13 cellular contexts compared by ENCODE assay signal in the genomic region with DNA sequence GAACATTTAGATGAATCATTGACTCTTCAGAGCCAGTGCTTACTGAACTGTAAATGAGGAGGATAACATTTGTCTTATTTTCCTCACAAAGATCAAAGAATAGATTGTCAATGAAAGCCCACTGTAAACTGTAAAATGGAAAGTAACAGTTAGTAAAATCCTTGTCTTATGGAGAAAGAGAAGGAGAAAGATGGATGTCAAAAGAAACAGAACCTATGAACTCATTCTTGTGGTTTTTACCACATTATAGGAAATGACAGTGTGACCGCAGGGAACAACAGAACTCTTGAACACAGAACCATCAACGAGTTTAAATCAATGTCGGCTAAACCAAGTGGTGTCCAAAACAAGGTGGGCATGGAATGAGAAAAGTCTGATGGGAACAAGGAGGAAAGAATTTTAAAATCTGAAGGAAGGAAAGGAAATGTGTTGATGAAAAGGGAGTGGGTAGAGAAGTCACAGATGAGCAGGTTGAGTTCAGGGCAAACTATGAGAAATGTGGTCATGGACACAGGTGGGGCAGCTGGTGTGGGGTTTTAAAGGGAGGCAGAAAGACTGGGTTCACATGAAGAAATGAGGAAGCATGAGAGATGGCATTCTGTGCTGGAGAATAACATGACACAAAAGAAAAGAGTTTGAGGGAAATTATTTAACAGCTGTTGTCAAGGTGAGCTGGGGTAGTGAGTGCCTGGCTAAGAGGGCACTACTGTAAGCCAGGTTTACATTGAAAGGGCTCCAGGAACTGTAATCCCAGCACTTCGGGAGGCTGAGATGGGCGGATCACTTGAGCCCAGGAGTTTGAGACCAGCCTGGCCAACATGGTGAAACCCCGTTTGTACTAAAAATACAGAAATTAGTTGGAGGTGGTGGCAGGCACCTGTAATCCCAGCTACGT. TPM values are rescaled to one million over a fixed set of nuclear protein-coding genes. Genes with fewer than 3 reads are reported as not detected.
DNase-seq lines count a peak whose midpoint lies in the region; ATAC-seq and TF ChIP-seq lines count a peak whose summit lies in the region.
"Had no signal": no experiment of that assay in that cellular context is flagged by ENCODE, and none has a peak within 500 bp of the region (broad histone marks: within the 10 kb centered on the region; RNA-seq: fewer than 3 reads in every experiment).

No MANE protein-coding gene starts in this region.

- H3K36me3 Mint-ChIP-seq in natural killer cell treated with Interleukin-12 subunit alpha and Interleukin-12 subunit beta and Interleukin-15 and Interleukin-18, amount 100 ng/mL, for 72 hours = peaks cover 6% of the 10 kb centered on the region

- H3K27ac Mint-ChIP-seq in natural killer cell treated with Interleukin-12 subunit alpha and Interleukin-12 subunit beta and Interleukin-15 and Interleukin-18, amount 100 ng/mL, for 72 hours = peak overlapping the region; percentile 81 to 87
- H3K27ac Mint-ChIP-seq: CD4-positive, alpha-beta T cell; nephron progenitor cell had no signal

- no peak for TF ChIP-seq CTCF in GM06990 (IDR thresholded peaks at IDR 0.05; ENCODE audit: insufficient read depth, low read length, poor library complexity, severe bottlenecking)

- no peaks in the 10 kb centered on the region for H3K27me3 ChIP-seq in GM06990 (replicated peaks; ENCODE audit: control insufficient read depth, insufficient read depth, low read length)
- H3K27me3 ChIP-seq: sigmoid colon had no signal

- DNase-seq in GM06990 (ENCODE audit: extremely low read depth, insufficient read length) (peak; percentile 54), SIG-M5 (lab: John Stamatoyannopoulos, UW) (peak; percentile 41), HCEC 1CT (no peak), dermis blood vessel endothelial cell (no peak), G401 (ENCODE audit: low spot score) (no peak)
- DNase-seq in natural killer cell treated with Interleukin-12 subunit alpha and Interleukin-12 subunit beta and Interleukin-15 and Interleukin-18, amount 100 ng/mL, for 72 hours (ENCODE audit: low spot score) = peak; percentile 67
- DNase-seq: activated CD4-positive, alpha-beta T cell treated with anti-CD3 and anti-CD28 coated beads, Interleukin-2, amount 50 U/mL, for 1 hour; CD4-positive, alpha-beta T cell; esophagus squamous epithelium; NCI-H2171; nephron progenitor cell; sigmoid colon had no signal

- peak; percentile 36 for ATAC-seq in HG02759 (IDR thresholded peaks at IDR 0.05; ENCODE audit: unreplicated experiment)
- peak; percentile 72 to 86 for ATAC-seq in natural killer cell treated with Interleukin-12 subunit alpha and Interleukin-12 subunit beta and Interleukin-15 and Interleukin-18, amount 100 ng/mL, for 72 hours

- in situ Hi-C loops in G401 (cut with HindIII; ENCODE audit: low sequenced_read_pairs) = no loop called here

- no peak overlapping the region for H3K4me3 ChIP-seq in GM06990 (replicated peaks; ENCODE audit: low read depth, low read length)
- H3K4me3 ChIP-seq: esophagus squamous epithelium, sigmoid colon had no signal

- peaks cover 2 to 32% of the 10 kb centered on the region in 2 donors for H3K27me3 Mint-ChIP-seq in natural killer cell treated with Interleukin-12 subunit alpha and Interleukin-12 subunit beta and Interleukin-15 and Interleukin-18, amount 100 ng/mL, for 72 hours

- H3K9me3 Mint-ChIP-seq in natural killer cell treated with Interleukin-12 subunit alpha and Interleukin-12 subunit beta and Interleukin-15 and Interleukin-18, amount 100 ng/mL, for 72 hours = peaks cover 3% of the 10 kb centered on the region
- H3K9me3 Mint-ChIP-seq: CD4-positive, alpha-beta T cell; nephron progenitor cell had no signal

- H3K36me3 ChIP-seq in GM06990 (ENCODE audit: control insufficient read depth, insufficient read depth, low read length) = no peaks in the 10 kb centered on the region
- H3K36me3 ChIP-seq: esophagus squamous epithelium had no signal

- H3K4me3 Mint-ChIP-seq in natural killer cell treated with Interleukin-12 subunit alpha and Interleukin-12 subunit beta and Interleukin-15 and Interleukin-18, amount 100 ng/mL, for 72 hours = peak overlapping the region; percentile 90
- H3K4me3 Mint-ChIP-seq: CD4-positive, alpha-beta T cell; nephron progenitor cell had no signal

- H3K4me1 Mint-ChIP-seq in natural killer cell treated with Interleukin-12 subunit alpha and Interleukin-12 subunit beta and Interleukin-15 and Interleukin-18, amount 100 ng/mL, for 72 hours (ENCODE audit: low read depth in 2 of 2) = peaks cover 26 to 41% of the 10 kb centered on the region in 2 donors

RNA-seq across cellular contexts. Expression of a gene that starts 42.4 kb away (rescaled TPM):
- 100 to 1,000 TPM in 1 of 2 donors, 10 to 100 TPM in 1; 61.6 to 113 TPM for total RNA-seq in natural killer cell treated with Interleukin-12 subunit alpha and Interleukin-12 subunit beta and Interleukin-15 and Interleukin-18, amount 100 ng/mL, for 72 hours
- 14.1 and 38.6 TPM in 2 replicates for total RNA-seq in dermis blood vessel endothelial cell
- 16.8 and 22.8 TPM in 2 replicates for total RNA-seq in G401 (2014; rRNA removed; shearing (Covaris generic))
- total RNA-seq: CD4-positive, alpha-beta T cell had no signal

Comparison
In these comparisons a context has a peak if more than half of its experiments do, and no peak if none do; other contexts are left out.
1. DNase-seq: peak in GM06990 (single experiment), SIG-M5 (single experiment) and natural killer cell treated with Interleukin-12 subunit alpha and Interleukin-12 subunit beta and Interleukin-15 and Interleukin-18, amount 100 ng/mL, for 72 hours (single experiment); none in HCEC 1CT (single experiment), dermis blood vessel endothelial cell (single experiment) and G401 (single experiment).